In genomic region chr6:135780326-135780725, GRCh38 we compare ENCODE assay signal across 35 cellular contexts.
"Had no signal": no experiment of that assay in that cellular context is flagged by ENCODE, and none has a peak within 500 bp of the region (broad histone marks: within the 10 kb centered on the region; RNA-seq: fewer than 3 reads in every experiment).

No MANE protein-coding gene starts in this region.

- H3K36me3 ChIP-seq: MG63 had no signal

- H3K4me2 ChIP-seq: KMS-11 had no signal

- H3K27ac ChIP-seq: KMS-11 had no signal

- DNase-seq: Karpas-422, Kasumi-1, MG63, MM.1S, MV-4-11, NCI-H1048, NCI-H1092, NCI-H1092 treated with DMSO at 0.1 percent for 48 hours, NCI-H1105, NCI-H1105 treated with DMSO at 0.1 percent for 48 hours, NCI-H1417, NCI-H1417 treated with DMSO at 0.1 percent for 48 hours, NCI-H1436, NCI-H1436 treated with DMSO at 0.1 percent for 48 hours, NCI-H146, NCI-H1694, NCI-H1694 treated with DMSO at 0.1 percent for 48 hours, NCI-H187, NCI-H187 treated with DMSO at 0.1 percent for 48 hours, NCI-H1930, NCI-H2029, NCI-H2029 treated with DMSO at 0.1 percent for 48 hours, NCI-H2081, NCI-H2081 treated with DMSO at 0.1 percent for 48 hours, NCI-H2107, NCI-H2171, NCI-H2171 treated with DMSO at 0.1 percent for 48 hours, NCI-H2227 treated with DMSO at 0.1 percent for 48 hours, NCI-H226, NCI-H345, NCI-H446, NCI-H446 treated with DMSO at 0.1 percent for 48 hours, NCI-H510A, NCI-H510A treated with DMSO at 0.1 percent for 48 hours had no signal

- H3K27me3 ChIP-seq: MG63 had no signal

- H3K4me3 ChIP-seq: MG63 had no signal

- H3K9me3 ChIP-seq: MG63 had no signal

- H3K9ac ChIP-seq: KMS-11 had no signal
